22 cellular contexts compared by ENCODE assay signal in the genomic region with DNA sequence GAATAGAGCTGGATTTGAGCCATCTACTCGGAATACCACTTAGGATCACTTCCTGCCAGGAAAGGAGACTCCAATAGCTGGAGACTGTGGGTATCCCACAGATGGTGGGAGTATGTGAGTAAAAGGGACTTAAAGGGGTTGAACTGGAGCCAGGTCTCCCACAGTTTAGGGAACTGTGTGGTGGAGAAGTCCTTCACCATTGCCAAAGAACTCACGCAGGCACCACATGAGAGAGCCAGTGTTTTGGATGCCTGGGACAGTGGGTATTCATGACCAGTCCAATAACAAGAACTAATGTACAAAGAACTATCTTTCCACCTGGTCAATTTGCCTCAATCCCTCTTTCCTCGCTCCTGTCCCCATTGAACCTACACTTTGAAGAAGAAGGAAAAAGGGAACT.
"Had no signal": no experiment of that assay in that cellular context is flagged by ENCODE, and none has a peak within 500 bp of the region (broad histone marks: within the 10 kb centered on the region; RNA-seq: fewer than 3 reads in every experiment).

No MANE protein-coding gene starts in this region.

- H3K27ac Mint-ChIP-seq: activated CD4-positive, alpha-beta memory T cell treated with anti-CD3 and anti-CD28 coated beads, Interleukin-2, amount 10 ng/mL, durations not matched to agents 7 days and 5 days; activated CD4-positive, alpha-beta T cell treated with anti-CD3 and anti-CD28 coated beads for 36 hours; activated CD8-positive, alpha-beta memory T cell treated with anti-CD3 and anti-CD28 coated beads, Interleukin-2, amount 10 ng/mL, durations not matched to agents 7 days and 5 days; activated naive CD8-positive, alpha-beta T cell treated with anti-CD3 and anti-CD28 coated beads, Interleukin-2, amount 10 ng/mL, durations not matched to agents 7 days and 5 days; activated T-helper 17 cell treated with anti-CD3 and anti-CD28 coated beads, Interleukin-2, amount 50 U/mL, for 72 hours; immature natural killer cell; naive thymus-derived CD4-positive, alpha-beta T cell; stimulated activated memory B cell treated with anti-CD40 and anti-IgM and Interleukin-4, amounts not matched to agents 10 μg/mL and 1 μg/mL and 100 μg/mL, for 72 hours; T-helper 2 cell treated with Interferon-gamma antibody and Interleukin-4, amounts not matched to agents 5 μg/mL and 100 μg/mL, for 36 hours; WTC11 had no signal

- H3K36me3 Mint-ChIP-seq: activated CD8-positive, alpha-beta memory T cell treated with anti-CD3 and anti-CD28 coated beads, Interleukin-2, amount 10 ng/mL, durations not matched to agents 7 days and 5 days; activated naive CD8-positive, alpha-beta T cell treated with anti-CD3 and anti-CD28 coated beads, Interleukin-2, amount 10 ng/mL, durations not matched to agents 7 days and 5 days; immature natural killer cell; naive thymus-derived CD4-positive, alpha-beta T cell; stimulated activated memory B cell treated with anti-CD40 and anti-IgM and Interleukin-4, amounts not matched to agents 10 μg/mL and 1 μg/mL and 100 μg/mL, for 72 hours; WTC11 had no signal

- H3K4me1 Mint-ChIP-seq: activated T-helper 17 cell treated with anti-CD3 and anti-CD28 coated beads, Interleukin-2, amount 50 U/mL, for 72 hours; WTC11 had no signal

- H3K4me1 ChIP-seq: esophagus muscularis mucosa, left ventricle myocardium inferior, pancreas, sigmoid colon, testis had no signal

- H3K27ac ChIP-seq: brain microvascular endothelial cell, esophagus muscularis mucosa, left ventricle myocardium inferior, pancreas, sigmoid colon, testis had no signal

- DNase-seq: activated CD4-positive, alpha-beta memory T cell treated with anti-CD3 and anti-CD28 coated beads, Interleukin-2, amount 10 ng/mL, durations not matched to agents 7 days and 5 days; activated CD4-positive, alpha-beta T cell treated with anti-CD3 and anti-CD28 coated beads for 36 hours; activated CD8-positive, alpha-beta memory T cell treated with anti-CD3 and anti-CD28 coated beads, Interleukin-2, amount 10 ng/mL, durations not matched to agents 7 days and 5 days; activated naive CD4-positive, alpha-beta T cell treated with Interleukin-2 at 50 U/mL for 16 hours; activated naive CD8-positive, alpha-beta T cell treated with anti-CD3 and anti-CD28 coated beads, Interleukin-2, amount 10 ng/mL, durations not matched to agents 7 days and 5 days; activated T-cell treated with anti-CD3 and anti-CD28 coated beads, Interleukin-2, amount 50 U/mL, for 1 hour; brain microvascular endothelial cell; central memory CD4-positive, alpha-beta T cell; immature natural killer cell; kidney glomerular epithelial cell; left ventricle myocardium inferior; mammary epithelial cell; naive thymus-derived CD4-positive, alpha-beta T cell; pancreas; sigmoid colon; stimulated activated CD4-positive, alpha-beta T cell treated with anti-CD3 and anti-CD28 coated beads, Interleukin-4, amount 100 ng/mL, for 24 hours; testis had no signal

- H3K27me3 ChIP-seq: brain microvascular endothelial cell, esophagus muscularis mucosa, pancreas, sigmoid colon, testis had no signal

- H3K27me3 Mint-ChIP-seq: activated CD4-positive, alpha-beta memory T cell treated with anti-CD3 and anti-CD28 coated beads, Interleukin-2, amount 10 ng/mL, durations not matched to agents 7 days and 5 days; activated CD8-positive, alpha-beta memory T cell treated with anti-CD3 and anti-CD28 coated beads, Interleukin-2, amount 10 ng/mL, durations not matched to agents 7 days and 5 days; activated naive CD8-positive, alpha-beta T cell treated with anti-CD3 and anti-CD28 coated beads, Interleukin-2, amount 10 ng/mL, durations not matched to agents 7 days and 5 days; activated T-helper 17 cell treated with anti-CD3 and anti-CD28 coated beads, Interleukin-2, amount 50 U/mL, for 72 hours; naive thymus-derived CD4-positive, alpha-beta T cell; stimulated activated memory B cell treated with anti-CD40 and anti-IgM and Interleukin-4, amounts not matched to agents 10 μg/mL and 1 μg/mL and 100 μg/mL, for 72 hours had no signal

- H3K9me3 Mint-ChIP-seq: activated CD4-positive, alpha-beta memory T cell treated with anti-CD3 and anti-CD28 coated beads, Interleukin-2, amount 10 ng/mL, durations not matched to agents 7 days and 5 days; activated T-helper 17 cell treated with anti-CD3 and anti-CD28 coated beads, Interleukin-2, amount 50 U/mL, for 72 hours; immature natural killer cell; naive thymus-derived CD4-positive, alpha-beta T cell; stimulated activated memory B cell treated with anti-CD40 and anti-IgM and Interleukin-4, amounts not matched to agents 10 μg/mL and 1 μg/mL and 100 μg/mL, for 72 hours; T-helper 2 cell treated with Interferon-gamma antibody and Interleukin-4, amounts not matched to agents 5 μg/mL and 100 μg/mL, for 36 hours; WTC11 had no signal

- H3K9me3 ChIP-seq: esophagus muscularis mucosa, left ventricle myocardium inferior, pancreas, sigmoid colon, testis had no signal

- H3K4me3 Mint-ChIP-seq: activated CD4-positive, alpha-beta memory T cell treated with anti-CD3 and anti-CD28 coated beads, Interleukin-2, amount 10 ng/mL, durations not matched to agents 7 days and 5 days; activated CD4-positive, alpha-beta T cell treated with anti-CD3 and anti-CD28 coated beads for 36 hours; activated CD8-positive, alpha-beta memory T cell treated with anti-CD3 and anti-CD28 coated beads, Interleukin-2, amount 10 ng/mL, durations not matched to agents 7 days and 5 days; activated naive CD8-positive, alpha-beta T cell treated with anti-CD3 and anti-CD28 coated beads, Interleukin-2, amount 10 ng/mL, durations not matched to agents 7 days and 5 days; activated T-helper 17 cell treated with anti-CD3 and anti-CD28 coated beads, Interleukin-2, amount 50 U/mL, for 72 hours; immature natural killer cell; naive thymus-derived CD4-positive, alpha-beta T cell; stimulated activated memory B cell treated with anti-CD40 and anti-IgM and Interleukin-4, amounts not matched to agents 10 μg/mL and 1 μg/mL and 100 μg/mL, for 72 hours; T-helper 2 cell treated with Interferon-gamma antibody and Interleukin-4, amounts not matched to agents 5 μg/mL and 100 μg/mL, for 36 hours; WTC11 had no signal

- H3K36me3 ChIP-seq: brain microvascular endothelial cell, esophagus muscularis mucosa, left ventricle myocardium inferior, pancreas, sigmoid colon had no signal

- H3K4me3 ChIP-seq: esophagus muscularis mucosa, left ventricle myocardium inferior, pancreas, sigmoid colon, testis had no signal
